Comparison of ENCODE assay signal across 9 cellular contexts in genomic region chr20:62702886-62703852, GRCh38. TPM values are rescaled to one million over a fixed set of nuclear protein-coding genes. Genes with fewer than 3 reads are reported as not detected.
DNase-seq lines count a peak whose midpoint lies in the region; ATAC-seq, FAIRE-seq and TF ChIP-seq lines count a peak whose summit lies in the region.
"Had no signal": no experiment of that assay in that cellular context is flagged by ENCODE, and none has a peak within 500 bp of the region (broad histone marks: within the 10 kb centered on the region; RNA-seq: fewer than 3 reads in every experiment).

No MANE protein-coding gene starts in this region.

- CTCF ChIA-PET in K562 (lab: Yijun Ruan, JAX; ENCODE audit: low intra/inter-chr PET ratio) = interaction anchor here (1.2 kb wide), 1 partner anchor 105 kb away, joined by 3 read pairs; no protein-coding TSS in a partner anchor

- H3K4me2 ChIP-seq in K562 (ENCODE audit: insufficient read depth, low read length) = no peak overlapping the region

- no peak for TF ChIP-seq EP300 in K562 (IDR thresholded peaks at IDR 0.05; ENCODE audit: low read length)

- peak; percentile 30; the same call in 1 of the 3 replicates for ATAC-seq in K562
- no peak for ATAC-seq in GM19467 (IDR thresholded peaks at IDR 0.05; ENCODE audit: unreplicated experiment)
- ATAC-seq in GM21381 (IDR thresholded peaks at IDR 0.05; ENCODE audit: unreplicated experiment) = no peak

- no peak overlapping the region for H3K27ac Mint-ChIP-seq in activated CD4-positive, alpha-beta T cell treated with anti-CD3 and anti-CD28 coated beads, Interleukin-2, amount 10 ng/mL, durations not matched to agents 24 days and 14 days
- peak overlapping the region; percentile 82 for H3K27ac Mint-ChIP-seq in osteocyte (ENCODE audit: unreplicated experiment)

- 6% methylated on average over 22 of the region's 25 CpGs for WGBS in K562 (ENCODE audit: insufficient coverage, low coverage, missing lambda C conversion rate)

- H3K27ac ChIP-seq in K562 (ENCODE audit: extremely low read depth, low read depth, low read length) = no peak overlapping the region
- no peak overlapping the region for H3K27ac ChIP-seq in tibial artery
- H3K27ac ChIP-seq: neutrophil had no signal

- H2AFZ ChIP-seq in K562 (ENCODE audit: low read depth, low read length) = no peak overlapping the region

- H3K9me3 Mint-ChIP-seq in activated CD4-positive, alpha-beta T cell treated with anti-CD3 and anti-CD28 coated beads, Interleukin-2, amount 10 ng/mL, durations not matched to agents 24 days and 14 days = no peaks in the 10 kb centered on the region
- H3K9me3 Mint-ChIP-seq in osteocyte (ENCODE audit: unreplicated experiment) = no peaks in the 10 kb centered on the region

- H3K27me3 ChIP-seq in K562 (ENCODE audit: control insufficient read depth in 2 of 2, insufficient read depth in 2 of 2, low read length in 2 of 2) = peaks cover 52 to 95% of the 10 kb centered on the region in 2 experiments
- peaks cover 0 to 51% of the 10 kb centered on the region in 2 donors for H3K27me3 ChIP-seq in tibial artery

- TF ChIP-seq CTCF in K562 (IDR thresholded peaks at IDR 0.05 in 2 of 3, conservative IDR thresholded peaks at IDR 0.05 in 1 of 3; ENCODE audit: insufficient read depth in 2 of 3, low read depth in 1 of 3, low read length in 3 of 3) = peak in 2 of 3 experiments; percentile 21 to 24; a peak in 4 of 6 replicates
- TF ChIP-seq CTCF in osteocyte (IDR thresholded peaks at IDR 0.05) = no peak
- no peak for TF ChIP-seq CTCF in tibial artery (IDR thresholded peaks at IDR 0.05)

- peaks cover 17% of the 10 kb centered on the region for H3K27me3 Mint-ChIP-seq in activated CD4-positive, alpha-beta T cell treated with anti-CD3 and anti-CD28 coated beads, Interleukin-2, amount 10 ng/mL, durations not matched to agents 24 days and 14 days
- peaks cover 4% of the 10 kb centered on the region for H3K27me3 Mint-ChIP-seq in osteocyte (ENCODE audit: unreplicated experiment)

- no peaks in the 10 kb centered on the region for H3K36me3 Mint-ChIP-seq in activated CD4-positive, alpha-beta T cell treated with anti-CD3 and anti-CD28 coated beads, Interleukin-2, amount 10 ng/mL, durations not matched to agents 24 days and 14 days (ENCODE audit: low read depth)
- H3K36me3 Mint-ChIP-seq in osteocyte (ENCODE audit: unreplicated experiment) = no peaks in the 10 kb centered on the region

- H3K4me1 ChIP-seq in K562 (replicated peaks in 1 of 2; ENCODE audit: control insufficient read depth in 2 of 2, insufficient read depth in 2 of 2, low read length in 2 of 2) = peaks cover 0 to 24% of the 10 kb centered on the region in 2 experiments; a peak in 4 of 5 replicates
- H3K4me1 ChIP-seq in tibial artery = peaks cover 0 to 10% (median 2%) of the 10 kb centered on the region in 4 donors

- no peak overlapping the region for H3K9ac ChIP-seq in K562 (ENCODE audit: insufficient read depth in 1 of 2, low read depth in 2 of 2, low read length in 2 of 2)

- POLR2A ChIA-PET in K562 (lab: Yijun Ruan, JAX) = interaction anchor here (0.5 kb wide), 1 partner anchor 125 kb away, joined by 4 read pairs; no protein-coding TSS in a partner anchor

- peak; percentile 26 for FAIRE-seq in K562 (lab: Jason Lieb, UNC)

- in situ Hi-C loops in K562 (cut with MboI) = no loop called here

- H3K4me3 ChIP-seq in K562 = no peak overlapping the region
- no peak overlapping the region for H3K4me3 ChIP-seq in tibial artery

- H3K36me3 ChIP-seq in K562 (ENCODE audit: control insufficient read depth, insufficient read depth, low read length) (no peaks in the 10 kb centered on the region), tibial artery (no peaks in the 10 kb centered on the region)
- H3K36me3 ChIP-seq: neutrophil had no signal

- peaks cover 11% of the 10 kb centered on the region; the same call in 1 of the 2 replicates for H4K20me1 ChIP-seq in K562 (replicated peaks; ENCODE audit: control insufficient read depth, insufficient read depth, low read length)

- no peak for TF ChIP-seq POLR2A in K562 (conservative IDR thresholded peaks at IDR 0.05)

- BruUV-seq in K562 (replicated peaks; lab: Mats Ljungman, UMichigan) = no TSS peak

- intact Hi-C loops in activated CD4-positive, alpha-beta T cell treated with anti-CD3 and anti-CD28 coated beads, Interleukin-2, amount 10 ng/mL, durations not matched to agents 24 days and 14 days (cut with micrococcal nuclease) = no loop called here
- intact Hi-C loops in K562 (cut with micrococcal nuclease) = no loop called here
- intact Hi-C loops in tibial artery (cut with DNase I; ENCODE audit: low total_unique reads) = no loop called here

- H3K9me3 ChIP-seq in K562 (replicated peaks; ENCODE audit: control insufficient read depth, insufficient read depth, low read depth, low read length) (no peaks in the 10 kb centered on the region), tibial artery (no peaks in the 10 kb centered on the region)
- H3K9me3 ChIP-seq: neutrophil had no signal

- no peaks in the 10 kb centered on the region for H3K79me2 ChIP-seq in K562 (ENCODE audit: control insufficient read depth, insufficient read depth, low read length)

- peak; percentile 30 to 32; a peak in 3 of 4 replicates for TF ChIP-seq RAD21 in K562 (CRISPR knock-in tag; conservative IDR thresholded peaks at IDR 0.05 in 1 of 2, IDR thresholded peaks at IDR 0.05 in 1 of 2)

- peaks cover 2% of the 10 kb centered on the region for H3K4me1 Mint-ChIP-seq in activated CD4-positive, alpha-beta T cell treated with anti-CD3 and anti-CD28 coated beads, Interleukin-2, amount 10 ng/mL, durations not matched to agents 24 days and 14 days
- H3K4me1 Mint-ChIP-seq in osteocyte (ENCODE audit: unreplicated experiment) = peaks cover 25% of the 10 kb centered on the region

- peak; percentile 26 to 28 for DNase-seq in activated CD4-positive, alpha-beta T cell treated with anti-CD3 and anti-CD28 coated beads for 4 hours
- no peak for DNase-seq in activated CD4-positive, alpha-beta T cell treated with anti-CD3 and anti-CD28 coated beads, Interleukin-2, amount 10 ng/mL, durations not matched to agents 24 days and 14 days
- DNase-seq in NCI-H69 (lab: John Stamatoyannopoulos, UW) (peak; percentile 77), K562 (ENCODE audit: extremely low read depth in 1 of 4, low spot score in 3 of 4) (peak in 2 of 4 experiments; percentile 37 to 38), osteocyte (ENCODE audit: extremely low spot score, unreplicated experiment) (no peak), tibial artery (no peak)

- no peaks in the 10 kb centered on the region for H3K9me1 ChIP-seq in K562 (ENCODE audit: control insufficient read depth, insufficient read depth, low read length)

- H3K4me3 Mint-ChIP-seq in activated CD4-positive, alpha-beta T cell treated with anti-CD3 and anti-CD28 coated beads, Interleukin-2, amount 10 ng/mL, durations not matched to agents 24 days and 14 days = no peak overlapping the region
- H3K4me3 Mint-ChIP-seq in osteocyte (ENCODE audit: unreplicated experiment) = no peak overlapping the region

TF ChIP-seq in K562, 482 proteins besides CTCF, POLR2A, EP300 and RAD21 (continues in another document):
- TF ChIP-seq, protein P1, sequence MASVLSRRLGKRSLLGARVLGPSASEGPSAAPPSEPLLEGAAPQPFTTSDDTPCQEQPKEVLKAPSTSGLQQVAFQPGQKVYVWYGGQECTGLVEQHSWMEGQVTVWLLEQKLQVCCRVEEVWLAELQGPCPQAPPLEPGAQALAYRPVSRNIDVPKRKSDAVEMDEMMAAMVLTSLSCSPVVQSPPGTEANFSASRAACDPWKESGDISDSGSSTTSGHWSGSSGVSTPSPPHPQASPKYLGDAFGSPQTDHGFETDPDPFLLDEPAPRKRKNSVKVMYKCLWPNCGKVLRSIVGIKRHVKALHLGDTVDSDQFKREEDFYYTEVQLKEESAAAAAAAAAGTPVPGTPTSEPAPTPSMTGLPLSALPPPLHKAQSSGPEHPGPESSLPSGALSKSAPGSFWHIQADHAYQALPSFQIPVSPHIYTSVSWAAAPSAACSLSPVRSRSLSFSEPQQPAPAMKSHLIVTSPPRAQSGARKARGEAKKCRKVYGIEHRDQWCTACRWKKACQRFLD (CRISPR knock-in tag; IDR thresholded peaks at IDR 0.05) = no peak
- TF ChIP-seq GATA2 (CRISPR knock-in tag; IDR thresholded peaks at IDR 0.05) (peak; percentile 61; the same call in 1 of the 2 replicates), CBX8 (IDR thresholded peaks at IDR 0.05; ENCODE audit: borderline replicate concordance, extremely low read depth, low read depth, low read length, poor library complexity, severe bottlenecking) (no peak), RCOR1 (IDR thresholded peaks at IDR 0.05; ENCODE audit: borderline replicate concordance in 1 of 2, low read depth in 2 of 2, low read length in 2 of 2) (peak in 1 of 2 experiments; percentile 43; a peak in 1 of 4 replicates), JUN (IDR thresholded peaks at IDR 0.05; ENCODE audit: borderline replicate concordance, low read depth, low read length) (0 out of 2 replicates have a peak, but pooled peaks have one; percentile 48), JUN (CRISPR knock-in tag; IDR thresholded peaks at IDR 0.05; ENCODE audit: borderline replicate concordance) (no peak), FOSL1 (tag; conservative IDR thresholded peaks at IDR 0.05) (peak; percentile 93), CREM (IDR thresholded peaks at IDR 0.05; ENCODE audit: low read depth) (0 out of 2 replicates have a peak, but pooled peaks have one; percentile 29)

RNA-seq across cellular contexts. Expression of gene NTSR1, which starts 5.5 kb away (rescaled TPM):
- total RNA-seq in activated CD4-positive, alpha-beta T cell treated with anti-CD3 and anti-CD28 coated beads, Interleukin-2, amount 10 ng/mL, durations not matched to agents 24 days and 14 days = not detected in 2 replicates
- 0.25 TPM in 1 of 2 replicates, not detected in the other for total RNA-seq in K562 (2011; cell fraction: chromatin; rRNA removed; ENCODE audit: low replicate concordance)
- total RNA-seq in K562 (2011; cell fraction: nucleolus; rRNA removed) = 0.17 TPM in 1 of 2 replicates, not detected in the other
- 0.15 TPM in 2 replicates for total RNA-seq in K562 (2011; cell fraction: nucleoplasm; rRNA removed)
- 0.41 TPM in 1 of 2 replicates, not detected in the other for total RNA-seq in K562 (2014; rRNA removed)
- 0.04 TPM in 1 of 2 replicates, not detected in the other for total RNA-seq in K562 (2014; rRNA removed; fragmentation: Illumina TruSeq; extraction: Trizol)
- 0.14 and 0.15 TPM in 2 replicates for total RNA-seq in K562 (2015; rRNA removed; fragmentation: Illumina TruSeq; extraction: Trizol)
- total RNA-seq in K562 (2021) = 0.38 and 0.40 TPM in 2 replicates
- polyA plus RNA-seq in K562 (2011; rRNA removed) = 0.07 and 0.12 TPM in 2 replicates
- polyA plus RNA-seq in K562 (2011; cell fraction: cytosol; rRNA removed) = 0.10 and 0.31 TPM in 2 replicates
- polyA plus RNA-seq in K562 (2011; cell fraction: nucleus; rRNA removed) = 0.13 and 0.24 TPM in 2 replicates
- 0.51 and 0.61 TPM in 2 replicates for polyA plus RNA-seq in K562 (2012)
- polyA plus RNA-seq in K562 (2014; fragmentation: Illumina TruSeq; extraction: Trizol) = 0.22 and 0.25 TPM in 2 replicates
- polyA plus RNA-seq in K562 (2014; fragmentation: Nextera tagmentation; extraction: Ambion mirVana) = not detected
- polyA plus RNA-seq in K562 (2014; rRNA removed) = 0.04 and 0.12 TPM in 2 replicates
- 0.06 and 0.07 TPM in 2 replicates for polyA minus RNA-seq in K562 (2011; rRNA and poly(A)+ RNA removed)
- not detected in 2 replicates for polyA minus RNA-seq in K562 (2011; cell fraction: cytosol; rRNA and poly(A)+ RNA removed)
- 0.13 TPM in 1 of 2 replicates, not detected in the other for polyA minus RNA-seq in K562 (2011; cell fraction: nucleus; rRNA and poly(A)+ RNA removed)
- total RNA-seq in osteocyte = 0.11 and 0.16 TPM in 2 replicates

Comparison
In these comparisons a context has a peak if more than half of its experiments do, and no peak if none do; other contexts are left out.
1. DNase-seq: peak in activated CD4-positive, alpha-beta T cell treated with anti-CD3 and anti-CD28 coated beads for 4 hours (2 of 2) and NCI-H69 (single experiment); none in activated CD4-positive, alpha-beta T cell treated with anti-CD3 and anti-CD28 coated beads, Interleukin-2, amount 10 ng/mL, durations not matched to agents 24 days and 14 days (single experiment), osteocyte (single experiment) and tibial artery (0 of 2).
2. CTCF ChIP-seq: peak in K562 (2 of 3); none in osteocyte (single experiment) and tibial artery (0 of 2).